In genomic region chr6:141562801-141563763, GRCh38 we compare ENCODE assay signal across 8 cellular contexts.
DNase-seq lines count a peak whose midpoint lies in the region; ATAC-seq and TF ChIP-seq lines count a peak whose summit lies in the region.

No MANE protein-coding gene starts in this region.

- H3K4me3 ChIP-seq in fibroblast of mammary gland (ENCODE audit: control insufficient read depth, low read depth, low read length): no peak overlapping the region
- H3K4me3 ChIP-seq in testis: peak overlapping the region; percentile 4 to 36

- H3K27ac Mint-ChIP-seq in neural crest cell (ENCODE audit: unreplicated experiment): peak overlapping the region; percentile 97

- H3K9me3 Mint-ChIP-seq in neural crest cell: no peaks in the 10 kb centered on the region

- H3K9me3 ChIP-seq in testis: no peaks in the 10 kb centered on the region

- H3K27me3 Mint-ChIP-seq in neural crest cell (ENCODE audit: low read depth): no peaks in the 10 kb centered on the region

- H3K36me3 Mint-ChIP-seq in neural crest cell (ENCODE audit: low read depth): peaks cover 2% of the 10 kb centered on the region

- no peaks in the 10 kb centered on the region for H3K27me3 ChIP-seq in testis

- H3K36me3 ChIP-seq in testis (ENCODE audit: low read depth, missing control alignments): no peaks in the 10 kb centered on the region

- TF ChIP-seq POLR2A in testis (IDR thresholded peaks at IDR 0.05): no peak

- peak overlapping the region in 1 of 2 donors; percentile 78 for H3K27ac ChIP-seq in testis

- peaks cover 25% of the 10 kb centered on the region for H3K4me1 Mint-ChIP-seq in neural crest cell

- no peaks in the 10 kb centered on the region for H3K4me1 ChIP-seq in testis

- intact Hi-C loops in testis (cut with DNase I; ENCODE audit: low total_unique reads): no loop called here

- H3K4me3 Mint-ChIP-seq in neural crest cell: peak overlapping the region; percentile 39

- TF ChIP-seq CTCF in fibroblast of mammary gland (conservative IDR thresholded peaks at IDR 0.05; ENCODE audit: control insufficient read depth, insufficient read depth, low read depth, low read length) (peak; percentile 97), neural crest cell (conservative IDR thresholded peaks at IDR 0.05) (peak; percentile 94), testis (IDR thresholded peaks at IDR 0.05) (peak; percentile 76 to 87 (median 85))

- WGBS in testis, 2 donors: 16 to 21% methylated on average over 11 of the region's 11 CpGs

- ATAC-seq in GM21576 (IDR thresholded peaks at IDR 0.05; ENCODE audit: unreplicated experiment): peak; percentile 91

- DNase-seq in DMS79 treated with DMSO at 0.1 percent for 48 hours (lab: John Stamatoyannopoulos, UW) (peak; percentile 66), HuH-7 (ENCODE audit: low spot score) (peak; percentile 66), OCI-M1 (lab: John Stamatoyannopoulos, UW) (peak; percentile 94), fibroblast of mammary gland (ENCODE audit: low read depth) (peak; percentile 96), neural crest cell (ENCODE audit: low read depth, low spot score) (peak; percentile 53), testis (peak; percentile 79)
- DNase-seq in activated T-cell treated with anti-CD3 and anti-CD28 coated beads, Interleukin-2, amount 50 U/mL, for 1 hour: peak; percentile 48
